7 cellular contexts compared by ENCODE assay signal in the genomic region with DNA sequence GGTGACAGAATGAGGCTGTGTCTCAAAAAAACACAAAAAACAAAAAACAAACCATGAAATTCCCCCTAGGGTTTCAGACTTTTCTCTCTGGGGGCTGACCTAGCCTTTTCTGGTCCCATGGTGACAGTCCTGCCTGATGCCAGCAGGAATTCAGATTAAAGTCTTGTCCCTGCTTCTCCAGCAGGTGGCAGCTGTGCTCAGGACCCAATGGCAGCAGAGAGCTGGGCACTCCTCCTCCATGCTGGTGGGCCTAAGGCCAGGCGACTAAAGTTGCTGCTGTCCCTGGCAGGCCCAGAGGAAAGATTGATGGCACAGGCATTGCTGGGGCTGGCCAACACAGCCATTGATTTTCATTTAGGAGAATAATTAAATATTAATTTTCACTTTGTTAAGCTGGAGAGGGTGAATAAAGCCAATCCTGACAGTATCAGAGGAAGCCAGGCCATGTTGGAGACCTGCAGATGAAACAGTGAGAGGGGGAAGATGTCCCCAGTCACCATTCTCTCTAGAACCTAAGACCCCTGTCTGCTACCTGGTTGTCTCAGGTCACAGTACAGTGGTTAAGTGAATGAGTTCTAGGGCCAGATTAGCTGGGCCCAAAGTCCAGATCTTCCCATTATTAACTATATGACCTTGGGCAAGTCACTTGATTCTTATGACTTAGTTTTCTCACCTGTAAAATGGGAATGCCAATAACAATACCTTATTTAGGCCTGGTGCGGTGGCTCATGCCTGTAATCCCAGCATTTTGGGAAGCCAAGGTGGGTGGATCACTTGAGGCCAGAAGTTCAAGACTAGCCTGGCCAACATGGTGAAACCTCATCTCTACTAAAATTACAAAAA. TPM values are rescaled to one million over a fixed set of nuclear protein-coding genes. Genes with fewer than 3 reads are reported as not detected.
DNase-seq lines count a peak whose midpoint lies in the region; ATAC-seq and TF ChIP-seq lines count a peak whose summit lies in the region.

No MANE protein-coding gene starts in this region.

- peak; percentile 49 for DNase-seq in HK-2 (ENCODE audit: unreplicated experiment)
- peak; percentile 59 for DNase-seq in NOMO-1 treated with DMSO at 0.1 percent for 48 hours (lab: John Stamatoyannopoulos, UW; ENCODE audit: unreplicated experiment)
- DNase-seq in activated CD8-positive, alpha-beta memory T cell treated with anti-CD3 and anti-CD28 coated beads for 24 hours: peak; percentile 79
- DNase-seq in epithelial cell of proximal tubule (ENCODE audit: low read depth): no peak
- peak; percentile 22 to 54 (median 43) for DNase-seq in naive thymus-derived CD4-positive, alpha-beta T cell
- DNase-seq in stomach: peak; percentile 61

- no peak for TF ChIP-seq EP300 in stomach (IDR thresholded peaks at IDR 0.05)

- CTCF ChIA-PET in naive thymus-derived CD4-positive, alpha-beta T cell (lab: Charles Lee): interaction anchor here (0.6 to 2.7 kb wide), 8 partner anchors 9 to 224 kb away, joined by 3 to 15 read pairs (median 4); no protein-coding TSS in a partner anchor

- H3K36me3 ChIP-seq in naive thymus-derived CD4-positive, alpha-beta T cell (ENCODE audit: control insufficient read depth in 2 of 3, insufficient read depth in 3 of 3, low read length in 3 of 3): no peaks in the 10 kb centered on the region
- H3K36me3 ChIP-seq in stomach: no peaks in the 10 kb centered on the region

- no peak overlapping the region for H3K27ac Mint-ChIP-seq in naive thymus-derived CD4-positive, alpha-beta T cell

- H3K4me1 Mint-ChIP-seq in naive thymus-derived CD4-positive, alpha-beta T cell: peaks cover 0 to 2% (median 0%) of the 10 kb centered on the region in 7 donors

- no peaks in the 10 kb centered on the region for H3K9me3 Mint-ChIP-seq in naive thymus-derived CD4-positive, alpha-beta T cell

- H3K9me3 ChIP-seq in naive thymus-derived CD4-positive, alpha-beta T cell (ENCODE audit: control insufficient read depth in 2 of 3, low read length in 3 of 3): no peaks in the 10 kb centered on the region
- no peaks in the 10 kb centered on the region for H3K9me3 ChIP-seq in stomach

- peaks cover 0 to 7% (median 0%) of the 10 kb centered on the region in 5 donors for H3K27me3 Mint-ChIP-seq in naive thymus-derived CD4-positive, alpha-beta T cell

- TF ChIP-seq CTCF in GM12873 (IDR thresholded peaks at IDR 0.05; ENCODE audit: insufficient read depth, low read depth, low read length, missing control alignments) (peak; percentile 87), epithelial cell of proximal tubule (conservative IDR thresholded peaks at IDR 0.05; ENCODE audit: low read depth, low read length) (peak; percentile 83), stomach (IDR thresholded peaks at IDR 0.05) (peak in 5 of 7 experiments; percentile 34 to 72 (median 54))

- H3K27ac ChIP-seq in naive thymus-derived CD4-positive, alpha-beta T cell (ENCODE audit: low read depth, low read length): no peak overlapping the region
- H3K27ac ChIP-seq in stomach: no peak overlapping the region

- peaks cover 0 to 6% (median 0%) of the 10 kb centered on the region in 5 donors for H3K36me3 Mint-ChIP-seq in naive thymus-derived CD4-positive, alpha-beta T cell

- POLR2A ChIA-PET in naive thymus-derived CD4-positive, alpha-beta T cell (lab: Charles Lee): no interaction called here

- intact Hi-C loops in naive thymus-derived CD4-positive, alpha-beta T cell (cut with micrococcal nuclease): loop anchor here (1.0 to 10.0 kb wide), 5 partner anchors 160 to 472 kb away; a partner anchor contains a TSS
- intact Hi-C loops in stomach (cut with DNase I; ENCODE audit: low total_unique reads): no loop called here

- H3K4me3 Mint-ChIP-seq in naive thymus-derived CD4-positive, alpha-beta T cell: no peak overlapping the region

- no peaks in the 10 kb centered on the region for H3K4me1 ChIP-seq in naive thymus-derived CD4-positive, alpha-beta T cell (ENCODE audit: control insufficient read depth in 2 of 2, insufficient read depth in 2 of 2, low read length in 2 of 2)
- no peaks in the 10 kb centered on the region for H3K4me1 ChIP-seq in stomach

- no peak for TF ChIP-seq POLR2A in stomach (IDR thresholded peaks at IDR 0.05)

- H3K27me3 ChIP-seq in naive thymus-derived CD4-positive, alpha-beta T cell (ENCODE audit: control insufficient read depth in 2 of 2, insufficient read depth in 2 of 2, low read length in 2 of 2): no peaks in the 10 kb centered on the region
- no peaks in the 10 kb centered on the region for H3K27me3 ChIP-seq in stomach

- ATAC-seq in naive thymus-derived CD4-positive, alpha-beta T cell: peak; percentile 93

- H3K4me3 ChIP-seq in epithelial cell of proximal tubule (ENCODE audit: low read depth, low read length) (no peak overlapping the region), stomach (no peak overlapping the region)
- no peak overlapping the region for H3K4me3 ChIP-seq in naive thymus-derived CD4-positive, alpha-beta T cell (ENCODE audit: low read length)

- 47 to 63% (median 48%) methylated on average over 2 of the region's 2 CpGs for WGBS in stomach, 5 donors

RNA-seq across cellular contexts. Expression of a gene that starts 7.1 kb away (rescaled TPM):
- total RNA-seq in epithelial cell of proximal tubule (not detected in 2 replicates), stomach (1 to 10 TPM in 2 of 5 donors, under 1 TPM in 1, not detected in 2; 0.55 to 4.0 (median 1.9) TPM)
- total RNA-seq in naive thymus-derived CD4-positive, alpha-beta T cell: 1 to 10 TPM; 1.2 to 5.7 (median 3.8) TPM
- under 1 TPM; 0.10 to 0.59 TPM for polyA plus RNA-seq in naive thymus-derived CD4-positive, alpha-beta T cell
- 1 to 10 TPM in 1 of 3 donors, under 1 TPM in 2; 0.44 to 3.9 (median 0.61) TPM for polyA plus RNA-seq in stomach

RNA-seq across cellular contexts. Expression of a gene that starts 40.5 kb away (rescaled TPM):
- 14.7 and 16.0 TPM in 2 replicates for total RNA-seq in epithelial cell of proximal tubule
- 100 to 1,000 TPM in 4 of 5 experiments, 10 to 100 TPM in 1; 75.8 to 129 (median 127) TPM for total RNA-seq in naive thymus-derived CD4-positive, alpha-beta T cell
- polyA plus RNA-seq in naive thymus-derived CD4-positive, alpha-beta T cell: 10 to 100 TPM; 19.7 to 41.6 TPM
- 100 to 1,000 TPM in 1 of 5 donors, 10 to 100 TPM in 4; 29.6 to 101 (median 58.4) TPM for total RNA-seq in stomach
- polyA plus RNA-seq in stomach: 10 to 100 TPM; 60.5 to 73.4 (median 66.7) TPM
